ENCODE assay signal across 10 cellular contexts in genomic region chr17:39576187-39576586, GRCh38. TPM values are rescaled to one million over a fixed set of nuclear protein-coding genes. Genes with fewer than 3 reads are reported as not detected.
A peak's percentile ranks its signal among the peaks of the same experiment; 100 is the strongest.
DNase-seq lines count a peak whose midpoint lies in the region; ATAC-seq and TF ChIP-seq lines count a peak whose summit lies in the region.
"Had no signal": no experiment of that assay in that cellular context is flagged by ENCODE, and none has a peak within 500 bp of the region (broad histone marks: within the 10 kb centered on the region; RNA-seq: fewer than 3 reads in every experiment).

No MANE protein-coding gene starts in this region.

- H2AFZ ChIP-seq in mammary epithelial cell (ENCODE audit: low read depth, low read length): no peak overlapping the region

- no peaks in the 10 kb centered on the region for H4K20me1 ChIP-seq in mammary epithelial cell (ENCODE audit: insufficient read depth, low read length)

- WGBS in mammary epithelial cell (ENCODE audit: low coverage, missing lambda C conversion rate): 24% methylated on average over 7 of the region's 7 CpGs

- no peaks in the 10 kb centered on the region for H3K36me3 ChIP-seq in mammary epithelial cell (ENCODE audit: insufficient read depth, low read length)

- in situ Hi-C loops in mammary epithelial cell (cut with MboI; ENCODE audit: low sequenced_read_pairs in 2 of 2): no loop called here

- H3K79me2 ChIP-seq in mammary epithelial cell (ENCODE audit: insufficient read depth, low read length): no peaks in the 10 kb centered on the region

- TF ChIP-seq CTCF in mammary epithelial cell (conservative IDR thresholded peaks at IDR 0.05 in 1 of 2, IDR thresholded peaks at IDR 0.05 in 1 of 2; ENCODE audit: extremely low read depth in 1 of 2, insufficient read depth in 1 of 2, low read depth in 1 of 2, low read length in 2 of 2) (peak; percentile 55 to 59), retinal pigment epithelial cell (conservative IDR thresholded peaks at IDR 0.05; ENCODE audit: low read depth, low read length) (peak; percentile 78)

- BruUV-seq in mammary epithelial cell (replicated peaks; lab: Mats Ljungman, UMichigan): no TSS peak

- no peak for ATAC-seq in HG03196 (IDR thresholded peaks at IDR 0.05; ENCODE audit: unreplicated experiment)

- H3K27ac ChIP-seq in mammary epithelial cell (ENCODE audit: insufficient read depth, low read depth, low read length): no peak overlapping the region

- H3K4me3 ChIP-seq in mammary epithelial cell (replicated peaks in 1 of 3; ENCODE audit: insufficient read depth in 1 of 3, low read depth in 2 of 3, low read length in 3 of 3) (no peak overlapping the region), retinal pigment epithelial cell (ENCODE audit: low read length) (no peak overlapping the region)

- CTCF ChIA-PET in mammary epithelial cell (lab: Charles Lee; ENCODE audit: low non-redundant PET): interaction anchor here (0.5 kb wide), 1 partner anchor 14 kb away, joined by 5 read pairs; no protein-coding TSS in a partner anchor

- peaks cover 4% of the 10 kb centered on the region for H3K4me1 ChIP-seq in mammary epithelial cell (ENCODE audit: insufficient read depth, low read length)

- no peaks in the 10 kb centered on the region for H3K9me3 ChIP-seq in mammary epithelial cell (replicated peaks; ENCODE audit: insufficient read depth, low read length)

- H3K9ac ChIP-seq in mammary epithelial cell (ENCODE audit: insufficient read depth, low read length): no peak overlapping the region

- dilution Hi-C loops in mammary epithelial cell (cut with HindIII; ENCODE audit: low sequenced_read_pairs): loop anchor here (5.0 to 10.0 kb wide), 3 partner anchors 36 to 169 kb away; no protein-coding TSS in a partner anchor

- DNase-seq in SIG-M5 treated with dmso at 0.1 percent for 504 hours (lab: John Stamatoyannopoulos, UW; ENCODE audit: unreplicated experiment) (peak; percentile 44), SIG-M5 (lab: John Stamatoyannopoulos, UW) (no peak), NAMALWA (ENCODE audit: low spot score) (peak; percentile 55), mammary epithelial cell (no peak), retinal pigment epithelial cell (ENCODE audit: low read depth) (no peak), LoVo (ENCODE audit: low spot score) (no peak)
- DNase-seq in activated CD4-positive, CD25-positive, alpha-beta regulatory T cell treated with anti-CD3 and anti-CD28 coated beads, Interleukin-2, amount 50 U/mL, for 72 hours: no peak
- DNase-seq: GDM1, naive B cell had no signal

- intact Hi-C loops in mammary epithelial cell (cut with micrococcal nuclease): no loop called here

- no peaks in the 10 kb centered on the region for H3K27me3 ChIP-seq in mammary epithelial cell (ENCODE audit: insufficient read depth, low read length)

- no peak overlapping the region for H3K4me2 ChIP-seq in mammary epithelial cell (ENCODE audit: insufficient read depth, low read depth, low read length)

RNA-seq across cellular contexts. Expression of gene NEUROD2, which starts 31.5 kb away (rescaled TPM):
- not detected for total RNA-seq in mammary epithelial cell
- not detected for polyA plus RNA-seq in mammary epithelial cell
- not detected for polyA minus RNA-seq in mammary epithelial cell

RNA-seq across cellular contexts. Expression of gene PPP1R1B, which starts 50.6 kb away (rescaled TPM):
- total RNA-seq in mammary epithelial cell: under 1 TPM in 1 of 2 donors, not detected in 1; 0.17 TPM
- polyA plus RNA-seq in mammary epithelial cell: 0.07 TPM
- polyA minus RNA-seq in mammary epithelial cell: not detected

Comparison
In these comparisons a context has a peak if more than half of its experiments do, and no peak if none do; other contexts are left out.
1. DNase-seq: peak in SIG-M5 treated with dmso at 0.1 percent for 504 hours (single experiment) and NAMALWA (single experiment); none in SIG-M5 (single experiment), mammary epithelial cell (single experiment), retinal pigment epithelial cell (single experiment), activated CD4-positive, CD25-positive, alpha-beta regulatory T cell treated with anti-CD3 and anti-CD28 coated beads, Interleukin-2, amount 50 U/mL, for 72 hours (single experiment) and LoVo (single experiment).